ENCODE assay signal across 18 cellular contexts in the genomic region with DNA sequence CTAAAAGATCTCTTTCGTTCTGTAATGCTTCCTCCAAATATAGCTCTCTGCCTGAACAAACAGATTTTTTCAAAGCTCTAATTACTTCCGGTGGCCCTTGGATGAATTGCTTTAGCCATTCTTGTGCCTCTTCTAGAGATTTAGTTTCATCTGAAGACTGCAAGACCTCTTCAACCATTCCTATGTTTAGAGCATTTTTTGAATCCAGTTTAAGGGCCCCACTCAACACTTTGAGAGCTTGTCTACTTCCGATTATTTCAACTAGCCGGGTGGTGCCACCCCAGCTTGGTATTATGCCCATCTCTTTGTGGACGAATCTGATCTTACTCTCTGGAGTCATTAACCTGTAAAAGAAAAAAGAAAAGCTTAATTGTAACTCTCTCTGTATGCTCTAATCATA. TPM values are rescaled to one million over a fixed set of nuclear protein-coding genes. Genes with fewer than 3 reads are reported as not detected.
DNase-seq lines count a peak whose midpoint lies in the region; ATAC-seq and TF ChIP-seq lines count a peak whose summit lies in the region.
"Had no signal": no experiment of that assay in that cellular context is flagged by ENCODE, and none has a peak within 500 bp of the region (broad histone marks: within the 10 kb centered on the region; RNA-seq: fewer than 3 reads in every experiment).

No MANE protein-coding gene starts in this region.

- H3K4me1 Mint-ChIP-seq in activated CD8-positive, alpha-beta T cell treated with anti-CD3 and anti-CD28 coated beads for 36 hours (ENCODE audit: low read depth), result peaks cover 44% of the 10 kb centered on the region
- peaks cover 13% of the 10 kb centered on the region for H3K4me1 Mint-ChIP-seq in activated CD8-positive, alpha-beta T cell treated with anti-CD3 and anti-CD28 coated beads, Interleukin-2, amount 10 ng/mL, durations not matched to agents 7 days and 5 days (ENCODE audit: low read depth)

- peaks cover 5% of the 10 kb centered on the region; the same call in 1 of the 2 replicates for H4K20me1 ChIP-seq in PC-9 (ENCODE audit: insufficient read depth)

- no peak for TF ChIP-seq CTCF in activated CD8-positive, alpha-beta T cell treated with anti-CD3 and anti-CD28 coated beads for 36 hours (IDR thresholded peaks at IDR 0.05)
- TF ChIP-seq CTCF in lower lobe of right lung (IDR thresholded peaks at IDR 0.05) (no peak), thyroid gland (IDR thresholded peaks at IDR 0.05) (no peak), PC-9 (conservative IDR thresholded peaks at IDR 0.05) (no peak)

- no peaks in the 10 kb centered on the region for H3K27me3 Mint-ChIP-seq in activated CD8-positive, alpha-beta T cell treated with anti-CD3 and anti-CD28 coated beads for 36 hours
- H3K27me3 Mint-ChIP-seq in activated CD8-positive, alpha-beta T cell treated with anti-CD3 and anti-CD28 coated beads, Interleukin-2, amount 10 ng/mL, durations not matched to agents 7 days and 5 days (ENCODE audit: low read depth), result no peaks in the 10 kb centered on the region

- no peak overlapping the region for H2AFZ ChIP-seq in PC-9

- H3K4me1 ChIP-seq in lower lobe of right lung, result peaks cover 40% of the 10 kb centered on the region
- peaks cover 32 to 36% of the 10 kb centered on the region in 2 donors for H3K4me1 ChIP-seq in thyroid gland
- H3K4me1 ChIP-seq in PC-9 (replicated peaks; ENCODE audit: insufficient read depth), result no peaks in the 10 kb centered on the region
- H3K4me1 ChIP-seq: foreskin keratinocyte had no signal

- CTCF ChIA-PET in activated CD8-positive, alpha-beta T cell treated with anti-CD3 and anti-CD28 coated beads for 36 hours (lab: Charles Lee), result interaction anchor here (1.6 to 3.7 kb wide), 5 partner anchors 10 to 227 kb away, joined by 5 to 18 read pairs (median 9); a partner anchor contains a TSS
- CTCF ChIA-PET in activated CD8-positive, alpha-beta T cell treated with anti-CD3 and anti-CD28 coated beads, Interleukin-2, amount 10 ng/mL, durations not matched to agents 7 days and 5 days (lab: Charles Lee), result interaction anchor here (0.6 to 3.6 kb wide), 6 partner anchors 11 to 131 kb away, joined by 3 to 24 read pairs (median 4); a partner anchor contains a TSS
- CTCF ChIA-PET in PC-9 (lab: Charles Lee), result no interaction called here

- WGBS in thyroid gland, 2 donors, result 23 to 40% methylated on average over 5 of the region's 5 CpGs

- H3K9me2 ChIP-seq in PC-9 (ENCODE audit: insufficient read depth), result no peaks in the 10 kb centered on the region; the same call in 1 of the 2 replicates

- no peak overlapping the region for H3K4me3 Mint-ChIP-seq in activated CD8-positive, alpha-beta T cell treated with anti-CD3 and anti-CD28 coated beads for 36 hours
- no peak overlapping the region for H3K4me3 Mint-ChIP-seq in activated CD8-positive, alpha-beta T cell treated with anti-CD3 and anti-CD28 coated beads, Interleukin-2, amount 10 ng/mL, durations not matched to agents 7 days and 5 days

- H3K79me2 ChIP-seq in PC-9 (ENCODE audit: low read depth), result no peaks in the 10 kb centered on the region

- intact Hi-C loops in activated CD8-positive, alpha-beta T cell treated with anti-CD3 and anti-CD28 coated beads for 36 hours (cut with micrococcal nuclease), result no loop called here
- intact Hi-C loops in lower lobe of right lung (cut with DNase I) (no loop called here), thyroid gland (cut with DNase I) (no loop called here), PC-9 (cut with micrococcal nuclease; ENCODE audit: unreplicated experiment) (no loop called here)

- POLR2A ChIA-PET in activated CD8-positive, alpha-beta T cell treated with anti-CD3 and anti-CD28 coated beads for 36 hours (lab: Charles Lee), result no interaction called here
- POLR2A ChIA-PET in activated CD8-positive, alpha-beta T cell treated with anti-CD3 and anti-CD28 coated beads, Interleukin-2, amount 10 ng/mL, durations not matched to agents 7 days and 5 days (lab: Charles Lee), result no interaction called here
- POLR2A ChIA-PET in PC-9 (lab: Charles Lee; ENCODE audit: unreplicated experiment), result no interaction called here

- H3K4me3 ChIP-seq in lower lobe of right lung (no peak overlapping the region), thyroid gland (replicated peaks in 1 of 3) (no peak overlapping the region), PC-9 (no peak overlapping the region)
- H3K4me3 ChIP-seq: ascending aorta, left ventricle myocardium inferior, Peyer's patch had no signal

- H3K27me3 ChIP-seq in lower lobe of right lung (ENCODE audit: low read depth) (no peaks in the 10 kb centered on the region), thyroid gland (no peaks in the 10 kb centered on the region), PC-9 (ENCODE audit: insufficient read depth, low read depth) (no peaks in the 10 kb centered on the region)
- H3K27me3 ChIP-seq: ascending aorta, foreskin keratinocyte, Peyer's patch had no signal

- no peak overlapping the region for H3K4me2 ChIP-seq in PC-9

- no TSS peak for BruUV-seq in PC-9 (replicated peaks; lab: Mats Ljungman, UMichigan)

- no peak for ATAC-seq in activated CD8-positive, alpha-beta T cell treated with anti-CD3 and anti-CD28 coated beads for 36 hours
- ATAC-seq in activated CD8-positive, alpha-beta T cell treated with anti-CD3 and anti-CD28 coated beads, Interleukin-2, amount 10 ng/mL, durations not matched to agents 7 days and 5 days, result no peak
- peak; percentile 75 to 81 for ATAC-seq in lower lobe of right lung
- no peak for ATAC-seq in HG02852 (IDR thresholded peaks at IDR 0.05; ENCODE audit: unreplicated experiment)
- ATAC-seq: foreskin keratinocyte, SK-N-SH treated with all-trans-retinoic acid at 6 μM for 48 hours had no signal

- H3K36me3 ChIP-seq in lower lobe of right lung, result peaks cover 59% of the 10 kb centered on the region
- peaks cover 15 to 17% of the 10 kb centered on the region in 2 donors for H3K36me3 ChIP-seq in thyroid gland
- peaks cover 63% of the 10 kb centered on the region for H3K36me3 ChIP-seq in PC-9 (ENCODE audit: low read depth)

- H3K27ac ChIP-seq in lower lobe of right lung (peak overlapping the region; percentile 13), thyroid gland (peak overlapping the region; percentile 48 to 66 (median 57)), PC-9 (no peak overlapping the region)
- H3K27ac ChIP-seq: ascending aorta, foreskin keratinocyte, left ventricle myocardium inferior, Peyer's patch had no signal

- H3K27ac Mint-ChIP-seq in activated CD8-positive, alpha-beta T cell treated with anti-CD3 and anti-CD28 coated beads for 36 hours, result peak overlapping the region; percentile 72
- no peak overlapping the region for H3K27ac Mint-ChIP-seq in activated CD8-positive, alpha-beta T cell treated with anti-CD3 and anti-CD28 coated beads, Interleukin-2, amount 10 ng/mL, durations not matched to agents 7 days and 5 days

- no peak for TF ChIP-seq POLR2A in thyroid gland (IDR thresholded peaks at IDR 0.05)

- no peak for DNase-seq in activated CD8-positive, alpha-beta T cell treated with anti-CD3 and anti-CD28 coated beads for 36 hours
- DNase-seq in activated CD8-positive, alpha-beta T cell treated with anti-CD3 and anti-CD28 coated beads, Interleukin-2, amount 10 ng/mL, durations not matched to agents 7 days and 5 days, result no peak
- DNase-seq in NOMO-1 (lab: John Stamatoyannopoulos, UW; ENCODE audit: unreplicated experiment in 2 of 2) (peak; percentile 13 to 38), lower lobe of right lung (no peak), thyroid gland (peak; percentile 35 to 42), PC-9 (no peak)
- no peak for DNase-seq in stimulated activated CD4-positive, alpha-beta T cell treated with anti-CD3 and anti-CD28 coated beads, Interleukin-15, amount 100 ng/mL, for 24 hours
- DNase-seq: activated CD4-positive, alpha-beta T cell treated with anti-CD3 and anti-CD28 coated beads, Interleukin-2, amount 50 U/mL, for 48 hours; foreskin keratinocyte; GOT3; KG1; left ventricle myocardium inferior; NCI-H1105; NCI-H524 treated with DMSO at 0.1 percent for 48 hours; Peyer's patch had no signal

- no peaks in the 10 kb centered on the region; the same call in none of the 2 replicates for H3F3A ChIP-seq in PC-9 (ENCODE audit: insufficient read depth, low read depth)

- peaks cover 2% of the 10 kb centered on the region for H3K9me3 Mint-ChIP-seq in activated CD8-positive, alpha-beta T cell treated with anti-CD3 and anti-CD28 coated beads for 36 hours
- H3K9me3 Mint-ChIP-seq in activated CD8-positive, alpha-beta T cell treated with anti-CD3 and anti-CD28 coated beads, Interleukin-2, amount 10 ng/mL, durations not matched to agents 7 days and 5 days (ENCODE audit: insufficient read depth), result no peaks in the 10 kb centered on the region

- peaks cover 45% of the 10 kb centered on the region for H3K36me3 Mint-ChIP-seq in activated CD8-positive, alpha-beta T cell treated with anti-CD3 and anti-CD28 coated beads for 36 hours (ENCODE audit: low read depth)
- H3K36me3 Mint-ChIP-seq in activated CD8-positive, alpha-beta T cell treated with anti-CD3 and anti-CD28 coated beads, Interleukin-2, amount 10 ng/mL, durations not matched to agents 7 days and 5 days (ENCODE audit: low read depth), result peaks cover 56% of the 10 kb centered on the region

- H3K9me3 ChIP-seq in lower lobe of right lung (no peaks in the 10 kb centered on the region), thyroid gland (no peaks in the 10 kb centered on the region), PC-9 (ENCODE audit: insufficient read depth, low read depth) (no peaks in the 10 kb centered on the region)
- H3K9me3 ChIP-seq: ascending aorta, left ventricle myocardium inferior, Peyer's patch had no signal

RNA-seq across cellular contexts. Expression of a gene that starts 23.3 kb away (rescaled TPM):
- 10 to 100 TPM; 12.5 to 13.2 TPM for total RNA-seq in activated CD8-positive, alpha-beta T cell treated with anti-CD3 and anti-CD28 coated beads for 36 hours
- 10 to 100 TPM; 14.7 to 18.0 TPM for total RNA-seq in activated CD8-positive, alpha-beta T cell treated with anti-CD3 and anti-CD28 coated beads, Interleukin-2, amount 10 ng/mL, durations not matched to agents 7 days and 5 days
- total RNA-seq in lower lobe of right lung (61.7 TPM), thyroid gland (100 to 1,000 TPM in 2 of 4 donors, 10 to 100 TPM in 2; 68.5 to 138 (median 94.6) TPM), PC-9 (2021) (26.0 and 28.6 TPM in 2 replicates)

RNA-seq across cellular contexts. Expression of a gene that starts 53.5 kb away (rescaled TPM):
- total RNA-seq in activated CD8-positive, alpha-beta T cell treated with anti-CD3 and anti-CD28 coated beads for 36 hours, result 10 to 100 TPM; 50.2 to 51.1 TPM
- 10 to 100 TPM; 44.0 to 47.1 TPM for total RNA-seq in activated CD8-positive, alpha-beta T cell treated with anti-CD3 and anti-CD28 coated beads, Interleukin-2, amount 10 ng/mL, durations not matched to agents 7 days and 5 days
- total RNA-seq in lower lobe of right lung, result 109 TPM
- total RNA-seq in thyroid gland, result 100 to 1,000 TPM in 1 of 4 donors, 10 to 100 TPM in 3; 55.4 to 149 (median 71.5) TPM
- 50.4 and 51.4 TPM in 2 replicates for total RNA-seq in PC-9 (2021)

Comparison
In these comparisons a context has a peak if more than half of its experiments do, and no peak if none do; other contexts are left out.
1. ATAC-seq: peak in lower lobe of right lung (2 of 2); none in activated CD8-positive, alpha-beta T cell treated with anti-CD3 and anti-CD28 coated beads for 36 hours (single experiment), activated CD8-positive, alpha-beta T cell treated with anti-CD3 and anti-CD28 coated beads, Interleukin-2, amount 10 ng/mL, durations not matched to agents 7 days and 5 days (single experiment) and HG02852 (single experiment).
2. DNase-seq: peak in NOMO-1 (2 of 2) and thyroid gland (2 of 2); none in activated CD8-positive, alpha-beta T cell treated with anti-CD3 and anti-CD28 coated beads for 36 hours (single experiment), activated CD8-positive, alpha-beta T cell treated with anti-CD3 and anti-CD28 coated beads, Interleukin-2, amount 10 ng/mL, durations not matched to agents 7 days and 5 days (single experiment), lower lobe of right lung (single experiment), stimulated activated CD4-positive, alpha-beta T cell treated with anti-CD3 and anti-CD28 coated beads, Interleukin-15, amount 100 ng/mL, for 24 hours (single experiment) and PC-9 (0 of 2).